19 cellular contexts compared by ENCODE assay signal in genomic region chr2:86066915-86067314, GRCh38.
"Had no signal": no experiment of that assay in that cellular context is flagged by ENCODE, and none has a peak within 500 bp of the region (broad histone marks: within the 10 kb centered on the region; RNA-seq: fewer than 3 reads in every experiment).

No MANE protein-coding gene starts in this region.

- H3K27me3 Mint-ChIP-seq: naive thymus-derived CD8-positive, alpha-beta T cell had no signal

- H3K4me3 ChIP-seq: adrenal gland, pancreas, stomach, upper lobe of right lung had no signal

- H3K27ac Mint-ChIP-seq: activated naive CD4-positive, alpha-beta T cell treated with anti-CD3 and anti-CD28 coated beads, Interleukin-2, amount 50 U/mL, for 72 hours had no signal

- ATAC-seq: activated naive CD4-positive, alpha-beta T cell treated with anti-CD3 and anti-CD28 coated beads, Interleukin-2, amount 50 U/mL, for 72 hours; esophagus mucosa; naive thymus-derived CD8-positive, alpha-beta T cell; pancreas; sciatic nerve; stimulated activated effector memory CD8-positive, alpha-beta T cell treated with anti-CD3 and anti-CD28 coated beads, Interleukin-12 subunit alpha, Interleukin-12 subunit beta, amount 100 ng/mL, for 72 hours; upper lobe of right lung had no signal

- H3K9me3 Mint-ChIP-seq: activated naive CD4-positive, alpha-beta T cell treated with anti-CD3 and anti-CD28 coated beads, Interleukin-2, amount 50 U/mL, for 72 hours; stimulated activated effector memory CD8-positive, alpha-beta T cell treated with anti-CD3 and anti-CD28 coated beads, Interleukin-12 subunit alpha, Interleukin-12 subunit beta, amount 100 ng/mL, for 72 hours had no signal

- H3K4me3 Mint-ChIP-seq: stimulated activated effector memory CD8-positive, alpha-beta T cell treated with anti-CD3 and anti-CD28 coated beads, Interleukin-12 subunit alpha, Interleukin-12 subunit beta, amount 100 ng/mL, for 72 hours had no signal

- H3K27me3 ChIP-seq: adrenal gland, neutrophil, pancreas, stomach, upper lobe of right lung had no signal

- H3K9me3 ChIP-seq: adrenal gland, neutrophil, pancreas, upper lobe of right lung had no signal

- FAIRE-seq: astrocyte, bronchial epithelial cell, pancreas, TTC549 had no signal

- DNase-seq: activated CD4-positive, alpha-beta T cell treated with anti-CD3 and anti-CD28 coated beads, Interleukin-2, amount 50 U/mL, for 4 hours; activated effector memory CD4-positive, alpha-beta T cell treated with anti-CD3 and anti-CD28 coated beads, Interleukin-2, amount 50 U/mL, for 16 hours; activated T-cell treated with anti-CD3 and anti-CD28 coated beads, Interleukin-2, amount 50 U/mL, for 48 hours; effector CD4-positive, alpha-beta T cell; mesendoderm; naive thymus-derived CD8-positive, alpha-beta T cell; pancreas; stimulated activated CD4-positive, alpha-beta T cell treated with anti-CD3 and anti-CD28 coated beads, Interleukin-4, amount 100 ng/mL, for 24 hours; stomach; upper lobe of right lung had no signal

- H3K27ac ChIP-seq: adrenal gland, neutrophil, pancreas, upper lobe of right lung had no signal
